1 cellular context compared by ENCODE assay signal in genomic region chrX:80511969-80512760, GRCh38.
TF ChIP-seq lines count a peak whose summit lies in the region.

No MANE protein-coding gene starts in this region.

TF ChIP-seq in K562, 482 proteins besides CTCF, POLR2A, EP300 and RAD21 (continued from another document and continues in another):
- TF ChIP-seq RERE (CRISPR knock-in tag; IDR thresholded peaks at IDR 0.05; ENCODE audit: borderline replicate concordance) (no peak), FOS (IDR thresholded peaks at IDR 0.05; ENCODE audit: extremely low read depth, insufficient read length) (no peak), PBX2 (CRISPR knock-in tag; IDR thresholded peaks at IDR 0.05; ENCODE audit: low read depth) (no peak), PBX2 (tag; conservative IDR thresholded peaks at IDR 0.05; ENCODE audit: low read depth) (no peak; the same call in 1 of the 2 replicates), SNIP1 (IDR thresholded peaks at IDR 0.05; ENCODE audit: low read depth) (no peak), ZNF146 (CRISPR knock-in tag; IDR thresholded peaks at IDR 0.05; ENCODE audit: unreplicated experiment) (no peak), ZNF77 (CRISPR knock-in tag; IDR thresholded peaks at IDR 0.05) (no peak), PHF8 (IDR thresholded peaks at IDR 0.05; ENCODE audit: borderline replicate concordance, low read length) (no peak), NBN (IDR thresholded peaks at IDR 0.05; ENCODE audit: low read depth) (peak; percentile 65), TCFL5 (CRISPR knock-in tag; conservative IDR thresholded peaks at IDR 0.05) (no peak), LARP7 (IDR thresholded peaks at IDR 0.05) (no peak), CBFA2T2 (conservative IDR thresholded peaks at IDR 0.05) (peak; percentile 98), ZNF12 (CRISPR knock-in tag; IDR thresholded peaks at IDR 0.05) (no peak), HDAC1 (IDR thresholded peaks at IDR 0.05) (peak in 1 of 2 experiments; percentile 83; a peak in 2 of 4 replicates), POLR2B (IDR thresholded peaks at IDR 0.05; ENCODE audit: low read depth, partially characterized antibody) (peak; percentile 6), GATAD2A (IDR thresholded peaks at IDR 0.05) (0 out of 2 replicates have a peak, but pooled peaks have one; percentile 20), PCBP1 (IDR thresholded peaks at IDR 0.05; ENCODE audit: low read depth, low read length, poor library complexity, severe bottlenecking) (no peak), KAT2B (IDR thresholded peaks at IDR 0.05; ENCODE audit: low read depth, low read length) (no peak), ZBTB11 (CRISPR knock-in tag; IDR thresholded peaks at IDR 0.05) (peak in 1 of 3 experiments; percentile 51; a peak in 1 of 6 replicates), CBX2 (IDR thresholded peaks at IDR 0.05; ENCODE audit: insufficient read depth, low read length, poor library complexity, severe bottlenecking) (no peak), ZBTB5 (IDR thresholded peaks at IDR 0.05) (no peak), USF1 (CRISPR knock-in tag; IDR thresholded peaks at IDR 0.05) (no peak), FOXJ2 (tag; IDR thresholded peaks at IDR 0.05) (peak; percentile 73), ELK1 (CRISPR knock-in tag; IDR thresholded peaks at IDR 0.05) (no peak), ZNF764 (CRISPR knock-in tag; IDR thresholded peaks at IDR 0.05; ENCODE audit: low read depth) (no peak)
- TF ChIP-seq, protein P1, sequence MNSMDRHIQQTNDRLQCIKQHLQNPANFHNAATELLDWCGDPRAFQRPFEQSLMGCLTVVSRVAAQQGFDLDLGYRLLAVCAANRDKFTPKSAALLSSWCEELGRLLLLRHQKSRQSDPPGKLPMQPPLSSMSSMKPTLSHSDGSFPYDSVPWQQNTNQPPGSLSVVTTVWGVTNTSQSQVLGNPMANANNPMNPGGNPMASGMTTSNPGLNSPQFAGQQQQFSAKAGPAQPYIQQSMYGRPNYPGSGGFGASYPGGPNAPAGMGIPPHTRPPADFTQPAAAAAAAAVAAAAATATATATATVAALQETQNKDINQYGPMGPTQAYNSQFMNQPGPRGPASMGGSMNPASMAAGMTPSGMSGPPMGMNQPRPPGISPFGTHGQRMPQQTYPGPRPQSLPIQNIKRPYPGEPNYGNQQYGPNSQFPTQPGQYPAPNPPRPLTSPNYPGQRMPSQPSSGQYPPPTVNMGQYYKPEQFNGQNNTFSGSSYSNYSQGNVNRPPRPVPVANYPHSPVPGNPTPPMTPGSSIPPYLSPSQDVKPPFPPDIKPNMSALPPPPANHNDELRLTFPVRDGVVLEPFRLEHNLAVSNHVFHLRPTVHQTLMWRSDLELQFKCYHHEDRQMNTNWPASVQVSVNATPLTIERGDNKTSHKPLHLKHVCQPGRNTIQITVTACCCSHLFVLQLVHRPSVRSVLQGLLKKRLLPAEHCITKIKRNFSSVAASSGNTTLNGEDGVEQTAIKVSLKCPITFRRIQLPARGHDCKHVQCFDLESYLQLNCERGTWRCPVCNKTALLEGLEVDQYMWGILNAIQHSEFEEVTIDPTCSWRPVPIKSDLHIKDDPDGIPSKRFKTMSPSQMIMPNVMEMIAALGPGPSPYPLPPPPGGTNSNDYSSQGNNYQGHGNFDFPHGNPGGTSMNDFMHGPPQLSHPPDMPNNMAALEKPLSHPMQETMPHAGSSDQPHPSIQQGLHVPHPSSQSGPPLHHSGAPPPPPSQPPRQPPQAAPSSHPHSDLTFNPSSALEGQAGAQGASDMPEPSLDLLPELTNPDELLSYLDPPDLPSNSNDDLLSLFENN (IDR thresholded peaks at IDR 0.05; ENCODE audit: low read depth in 2 of 2, low read length in 2 of 2) = no peak; a peak in 1 of 4 replicates
- TF ChIP-seq, protein P2, sequence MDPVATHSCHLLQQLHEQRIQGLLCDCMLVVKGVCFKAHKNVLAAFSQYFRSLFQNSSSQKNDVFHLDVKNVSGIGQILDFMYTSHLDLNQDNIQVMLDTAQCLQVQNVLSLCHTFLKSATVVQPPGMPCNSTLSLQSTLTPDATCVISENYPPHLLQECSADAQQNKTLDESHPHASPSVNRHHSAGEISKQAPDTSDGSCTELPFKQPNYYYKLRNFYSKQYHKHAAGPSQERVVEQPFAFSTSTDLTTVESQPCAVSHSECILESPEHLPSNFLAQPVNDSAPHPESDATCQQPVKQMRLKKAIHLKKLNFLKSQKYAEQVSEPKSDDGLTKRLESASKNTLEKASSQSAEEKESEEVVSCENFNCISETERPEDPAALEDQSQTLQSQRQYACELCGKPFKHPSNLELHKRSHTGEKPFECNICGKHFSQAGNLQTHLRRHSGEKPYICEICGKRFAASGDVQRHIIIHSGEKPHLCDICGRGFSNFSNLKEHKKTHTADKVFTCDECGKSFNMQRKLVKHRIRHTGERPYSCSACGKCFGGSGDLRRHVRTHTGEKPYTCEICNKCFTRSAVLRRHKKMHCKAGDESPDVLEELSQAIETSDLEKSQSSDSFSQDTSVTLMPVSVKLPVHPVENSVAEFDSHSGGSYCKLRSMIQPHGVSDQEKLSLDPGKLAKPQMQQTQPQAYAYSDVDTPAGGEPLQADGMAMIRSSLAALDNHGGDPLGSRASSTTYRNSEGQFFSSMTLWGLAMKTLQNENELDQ (CRISPR knock-in tag; IDR thresholded peaks at IDR 0.05; ENCODE audit: borderline replicate concordance) = no peak
- TF ChIP-seq, protein P3, sequence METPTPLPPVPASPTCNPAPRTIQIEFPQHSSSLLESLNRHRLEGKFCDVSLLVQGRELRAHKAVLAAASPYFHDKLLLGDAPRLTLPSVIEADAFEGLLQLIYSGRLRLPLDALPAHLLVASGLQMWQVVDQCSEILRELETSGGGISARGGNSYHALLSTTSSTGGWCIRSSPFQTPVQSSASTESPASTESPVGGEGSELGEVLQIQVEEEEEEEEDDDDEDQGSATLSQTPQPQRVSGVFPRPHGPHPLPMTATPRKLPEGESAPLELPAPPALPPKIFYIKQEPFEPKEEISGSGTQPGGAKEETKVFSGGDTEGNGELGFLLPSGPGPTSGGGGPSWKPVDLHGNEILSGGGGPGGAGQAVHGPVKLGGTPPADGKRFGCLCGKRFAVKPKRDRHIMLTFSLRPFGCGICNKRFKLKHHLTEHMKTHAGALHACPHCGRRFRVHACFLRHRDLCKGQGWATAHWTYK (CRISPR knock-in tag; IDR thresholded peaks at IDR 0.05) = no peak
